In genomic region chr15:77496710-77497107, GRCh38 we compare ENCODE assay signal across 8 cellular contexts.
A peak's percentile ranks its signal among the peaks of the same experiment; 100 is the strongest.
DNase-seq lines count a peak whose midpoint lies in the region; ATAC-seq and TF ChIP-seq lines count a peak whose summit lies in the region.

No MANE protein-coding gene starts in this region.

- H3K4me3 Mint-ChIP-seq in brain: peak overlapping the region; percentile 53 to 83 (median 74)

- no peaks in the 10 kb centered on the region for H3K27me3 Mint-ChIP-seq in brain

- TF ChIP-seq CTCF in brain (conservative IDR thresholded peaks at IDR 0.05): peak; percentile 88 to 94

- H3K4me1 Mint-ChIP-seq in brain: peaks cover 77% of the 10 kb centered on the region

- DNase-seq in NCI-H524 (lab: John Stamatoyannopoulos, UW) (peak; percentile 45 to 64), NCI-H524 treated with DMSO at 0.1 percent for 48 hours (lab: John Stamatoyannopoulos, UW) (no peak), NCI-H146 treated with DMSO at 0.1 percent for 48 hours (lab: John Stamatoyannopoulos, UW; ENCODE audit: unreplicated experiment) (peak; percentile 48), UCSD-AML1 (lab: John Stamatoyannopoulos, UW; ENCODE audit: unreplicated experiment) (peak; percentile 83), iris pigment epithelial cell (ENCODE audit: low read depth) (peak; percentile 95)
- DNase-seq in stimulated activated CD4-positive, alpha-beta T cell treated with anti-CD3 and anti-CD28 coated beads, Interleukin-12 subunit alpha, Interleukin-12 subunit beta, amount 100 ng/mL, for 4 hours: peak; percentile 72

- ATAC-seq in GM18870 (IDR thresholded peaks at IDR 0.05; ENCODE audit: unreplicated experiment): no peak

- H3K27ac Mint-ChIP-seq in brain: peak overlapping the region; percentile 94 to 99 (median 95)

- no peaks in the 10 kb centered on the region for H3K9me3 Mint-ChIP-seq in brain

- H3K36me3 Mint-ChIP-seq in brain: peaks cover 18% of the 10 kb centered on the region
